ENCODE assay signal across 10 cellular contexts in the genomic region with DNA sequence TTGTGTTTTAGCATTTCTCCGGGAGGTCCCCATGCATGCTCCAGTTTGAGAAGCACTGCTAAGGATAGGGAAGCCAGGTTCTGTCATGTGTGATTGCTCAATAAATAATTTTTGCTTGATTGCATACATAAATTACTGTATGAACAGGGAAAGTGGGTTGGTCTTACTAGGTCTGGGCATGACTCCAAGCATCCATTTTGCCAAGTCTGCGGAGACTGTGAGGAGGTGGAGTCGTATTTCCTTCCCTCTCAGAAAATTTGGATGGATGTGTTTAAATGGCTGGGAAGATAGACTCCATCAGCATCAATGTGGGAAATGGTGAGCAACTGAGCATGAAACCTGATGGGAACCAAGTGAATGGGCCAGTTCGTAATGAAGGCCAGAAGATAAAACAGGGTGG.
A peak's percentile ranks its signal among the peaks of the same experiment; 100 is the strongest.
DNase-seq lines count a peak whose midpoint lies in the region; ATAC-seq and TF ChIP-seq lines count a peak whose summit lies in the region.
"Had no signal": no experiment of that assay in that cellular context is flagged by ENCODE, and none has a peak within 500 bp of the region (broad histone marks: within the 10 kb centered on the region; RNA-seq: fewer than 3 reads in every experiment).

No MANE protein-coding gene starts in this region.

- intact Hi-C loops in left colon (cut with DNase I, micrococcal nuclease), result no loop called here

- DNase-seq in DMS153 (lab: John Stamatoyannopoulos, UW), result peak; percentile 46
- peak; percentile 84 for DNase-seq in NCI-H2107 (lab: John Stamatoyannopoulos, UW)
- peak; percentile 74 for DNase-seq in dedifferentiated amniotic fluid mesenchymal stem cell (ENCODE audit: extremely low spot score)
- DNase-seq in omental fat pad (ENCODE audit: low spot score), result no peak
- no peak for DNase-seq in HuH-7.5 (ENCODE audit: low spot score)
- no peak for DNase-seq in left colon
- DNase-seq: activated gamma-delta T cell treated with Interleukin-2 at 50 U/mL for 16 hours, retina had no signal

- TF ChIP-seq CTCF in omental fat pad (IDR thresholded peaks at IDR 0.05), result no peak

- ATAC-seq in omental fat pad (ENCODE audit: low FRiP score) (peak; percentile 68), GM21619 (IDR thresholded peaks at IDR 0.05; ENCODE audit: unreplicated experiment) (no peak), HG02798 (IDR thresholded peaks at IDR 0.05; ENCODE audit: poor library complexity, unreplicated experiment) (no peak), left colon (no peak)

Comparison
In these comparisons a context has a peak if more than half of its experiments do, and no peak if none do; other contexts are left out.
1. DNase-seq: peak in DMS153 (single experiment), NCI-H2107 (single experiment) and dedifferentiated amniotic fluid mesenchymal stem cell (single experiment); none in omental fat pad (single experiment), HuH-7.5 (single experiment) and left colon (0 of 2).